Comparison of ENCODE assay signal across 19 cellular contexts in the genomic region with DNA sequence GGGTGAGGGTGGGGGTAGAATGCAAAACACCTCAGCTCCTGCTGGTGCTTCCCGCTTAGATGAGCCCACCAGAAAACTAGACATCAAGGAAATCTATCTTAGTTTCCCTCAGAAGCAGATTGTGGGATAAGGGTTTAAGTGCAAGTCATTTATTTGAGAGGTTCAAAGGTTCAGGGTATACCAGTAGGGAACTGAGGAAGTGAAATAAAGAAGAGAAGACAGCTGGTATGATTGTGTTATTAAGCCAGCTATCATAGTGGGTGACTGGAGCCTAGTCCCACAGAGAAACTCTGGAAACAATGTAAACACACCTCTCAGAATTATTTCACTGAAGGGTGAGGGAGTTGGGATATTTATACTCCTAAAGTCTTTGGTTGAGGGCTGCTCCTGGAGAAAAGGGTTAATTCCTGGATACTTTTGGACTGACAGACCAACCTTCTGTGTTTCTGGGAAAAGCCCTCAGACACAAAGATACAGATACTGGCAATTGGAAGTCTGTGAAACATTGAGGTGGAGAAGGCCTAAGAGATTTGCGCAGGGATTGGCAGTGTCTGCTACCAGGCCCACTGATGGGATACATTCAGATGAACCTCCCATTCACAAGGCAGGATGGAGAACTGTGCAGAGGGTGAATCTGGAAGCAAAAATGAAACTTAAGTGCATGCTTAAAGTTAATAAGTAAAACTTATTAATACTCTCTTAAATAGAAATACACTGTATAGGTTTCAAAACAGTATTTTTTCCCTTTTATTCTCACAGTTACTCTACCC. TPM values are rescaled to one million over a fixed set of nuclear protein-coding genes. Genes with fewer than 3 reads are reported as not detected.
DNase-seq lines count a peak whose midpoint lies in the region; ATAC-seq lines count a peak whose summit lies in the region.
"Had no signal": no experiment of that assay in that cellular context is flagged by ENCODE, and none has a peak within 500 bp of the region (broad histone marks: within the 10 kb centered on the region; RNA-seq: fewer than 3 reads in every experiment).

No MANE protein-coding gene starts in this region.

- no peaks in the 10 kb centered on the region for H3K4me1 Mint-ChIP-seq in activated T-helper 1 cell treated with anti-CD3 and anti-CD28 coated beads, Interleukin-12 subunit alpha, Interleukin-12 subunit beta, Interleukin-2, Interleukin-4 antibody, amounts not matched to agents 30 ng/mL and 10 ng/mL and 1 ng/mL, durations not matched to agents 14 hours and 24 hours and 36 hours (ENCODE audit: low read depth)
- H3K4me1 Mint-ChIP-seq: central memory CD8-positive, alpha-beta T cell; T-helper 17 cell had no signal

- peaks cover 2% of the 10 kb centered on the region for H3K27me3 Mint-ChIP-seq in activated T-helper 1 cell treated with anti-CD3 and anti-CD28 coated beads, Interleukin-12 subunit alpha, Interleukin-12 subunit beta, Interleukin-2, Interleukin-4 antibody, amounts not matched to agents 30 ng/mL and 10 ng/mL and 1 ng/mL, durations not matched to agents 14 hours and 24 hours and 36 hours (ENCODE audit: insufficient read depth)

- no peak overlapping the region for H2BK5ac ChIP-seq in mesenchymal stem cell (ENCODE audit: low read depth, low read length, poor library complexity, severe bottlenecking)

- peaks cover 75% of the 10 kb centered on the region for H3K4me1 ChIP-seq in BLaER1
- peaks cover 7% of the 10 kb centered on the region for H3K4me1 ChIP-seq in mesenchymal stem cell (ENCODE audit: control insufficient read depth, insufficient read depth, low read depth, low read length)
- H3K4me1 ChIP-seq: vagina had no signal

- H4K20me1 ChIP-seq in BLaER1 = no peaks in the 10 kb centered on the region

- 100% methylated on average over 1 of the region's 2 CpGs for WGBS in mesenchymal stem cell

- no peaks in the 10 kb centered on the region for H3K36me3 ChIP-seq in BLaER1
- H3K36me3 ChIP-seq in mesenchymal stem cell (ENCODE audit: control insufficient read depth in 1 of 2, insufficient read depth in 2 of 2, low read depth in 1 of 2, low read length in 2 of 2) = peaks cover 0 to 7% of the 10 kb centered on the region in 2 experiments
- H3K36me3 ChIP-seq: vagina had no signal

- no peaks in the 10 kb centered on the region for H3K79me1 ChIP-seq in mesenchymal stem cell (replicated peaks; ENCODE audit: low read length, poor library complexity, severe bottlenecking)

- H3K18ac ChIP-seq in mesenchymal stem cell (ENCODE audit: low read depth in 1 of 2, low read length in 2 of 2) = peak overlapping the region in 1 of 2 experiments; percentile 46

- H3K9ac ChIP-seq in BLaER1 (peak overlapping the region; percentile 73), mesenchymal stem cell (ENCODE audit: low read length) (no peak overlapping the region)

- peak overlapping the region; percentile 81 for H4K8ac ChIP-seq in mesenchymal stem cell (ENCODE audit: low read length)

- intact Hi-C loops in activated T-helper 1 cell treated with anti-CD3 and anti-CD28 coated beads, Interleukin-12 subunit alpha, Interleukin-12 subunit beta, Interleukin-2, Interleukin-4 antibody, amounts not matched to agents 30 ng/mL and 10 ng/mL and 1 ng/mL, durations not matched to agents 14 hours and 24 hours and 36 hours (cut with micrococcal nuclease) = no loop called here

- H3K27ac ChIP-seq in BLaER1 (peak overlapping the region; percentile 91), mesenchymal stem cell (ENCODE audit: low read length, poor library complexity, severe bottlenecking) (no peak overlapping the region)
- H3K27ac ChIP-seq: vagina had no signal

- no peaks in the 10 kb centered on the region for H3K27me3 ChIP-seq in BLaER1
- no peaks in the 10 kb centered on the region for H3K27me3 ChIP-seq in mesenchymal stem cell (ENCODE audit: control insufficient read depth in 1 of 2, insufficient read depth in 1 of 2, low read length in 2 of 2)
- H3K27me3 ChIP-seq: vagina had no signal

- no peak overlapping the region for H3K23ac ChIP-seq in mesenchymal stem cell (ENCODE audit: low read length in 2 of 2)

- peak overlapping the region; percentile 54 for H2BK120ac ChIP-seq in mesenchymal stem cell (ENCODE audit: low read depth, low read length)

- no peak overlapping the region for H3K4me3 Mint-ChIP-seq in activated T-helper 1 cell treated with anti-CD3 and anti-CD28 coated beads, Interleukin-12 subunit alpha, Interleukin-12 subunit beta, Interleukin-2, Interleukin-4 antibody, amounts not matched to agents 30 ng/mL and 10 ng/mL and 1 ng/mL, durations not matched to agents 14 hours and 24 hours and 36 hours
- H3K4me3 Mint-ChIP-seq: central memory CD8-positive, alpha-beta T cell; mesothelial cell of epicardium; T-helper 17 cell had no signal

- peak overlapping the region; percentile 86 for H3K4me2 ChIP-seq in BLaER1
- H3K4me2 ChIP-seq in mesenchymal stem cell (ENCODE audit: low read length, poor library complexity, severe bottlenecking) = no peak overlapping the region

- H2AFZ ChIP-seq in mesenchymal stem cell (ENCODE audit: low read depth, low read length) = no peak overlapping the region

- H4K91ac ChIP-seq in mesenchymal stem cell (ENCODE audit: low read length) = no peak overlapping the region

- peak overlapping the region in 1 of 2 experiments; percentile 85 for H2BK12ac ChIP-seq in mesenchymal stem cell (ENCODE audit: low read length in 2 of 2)

- H3K9me3 ChIP-seq in BLaER1 (peaks cover 2% of the 10 kb centered on the region; the same call in 1 of the 2 replicates), mesenchymal stem cell (ENCODE audit: control insufficient read depth, low read length) (no peaks in the 10 kb centered on the region)
- H3K9me3 ChIP-seq: vagina had no signal

- peak overlapping the region; percentile 2; the same call in 1 of the 2 replicates for H3K4me3 ChIP-seq in BLaER1
- H3K4me3 ChIP-seq in mesenchymal stem cell (ENCODE audit: insufficient read depth in 1 of 2, low read depth in 1 of 2, low read length in 2 of 2) = no peak overlapping the region
- H3K4me3 ChIP-seq: vagina had no signal

- H3K4ac ChIP-seq in mesenchymal stem cell (ENCODE audit: low read depth in 1 of 2, low read length in 2 of 2) = peak overlapping the region in 1 of 2 experiments; percentile 47

- no peaks in the 10 kb centered on the region for H3K9me3 Mint-ChIP-seq in activated T-helper 1 cell treated with anti-CD3 and anti-CD28 coated beads, Interleukin-12 subunit alpha, Interleukin-12 subunit beta, Interleukin-2, Interleukin-4 antibody, amounts not matched to agents 30 ng/mL and 10 ng/mL and 1 ng/mL, durations not matched to agents 14 hours and 24 hours and 36 hours
- H3K9me3 Mint-ChIP-seq: central memory CD8-positive, alpha-beta T cell had no signal

- peak overlapping the region; percentile 40 for H2BK15ac ChIP-seq in mesenchymal stem cell (ENCODE audit: low read depth, poor library complexity, severe bottlenecking)

- DNase-seq in SIG-M5 treated with dmso at 0.1 percent for 504 hours (lab: John Stamatoyannopoulos, UW; ENCODE audit: unreplicated experiment) = peak; percentile 93
- DNase-seq in mesenchymal stem cell = no peak
- DNase-seq in activated T-helper 1 cell treated with anti-CD3 and anti-CD28 coated beads, Interleukin-12 subunit alpha, Interleukin-12 subunit beta, Interleukin-2, Interleukin-4 antibody, amounts not matched to agents 30 ng/mL and 10 ng/mL and 1 ng/mL, durations not matched to agents 14 hours and 24 hours and 36 hours (ENCODE audit: low spot score) = no peak
- no peak for DNase-seq in globus pallidus (ENCODE audit: low spot score)
- DNase-seq in hippocampal formation (lab: John Stamatoyannopoulos, UW) = no peak
- no peak for DNase-seq in NCI-H1092 (lab: John Stamatoyannopoulos, UW)
- DNase-seq: activated CD4-positive, CD25-positive, alpha-beta regulatory T cell; COR-L47; effector CD8-positive, alpha-beta T cell; islet precursor cell; NCI-H1436 treated with DMSO at 0.1 percent for 48 hours; NCI-H2227 treated with DMSO at 0.1 percent for 48 hours; retina; T-helper 17 cell had no signal

- ATAC-seq in HG03108 (IDR thresholded peaks at IDR 0.05; ENCODE audit: unreplicated experiment) = peak; percentile 51
- ATAC-seq: T-helper 17 cell had no signal

- no peaks in the 10 kb centered on the region for H3K36me3 Mint-ChIP-seq in activated T-helper 1 cell treated with anti-CD3 and anti-CD28 coated beads, Interleukin-12 subunit alpha, Interleukin-12 subunit beta, Interleukin-2, Interleukin-4 antibody, amounts not matched to agents 30 ng/mL and 10 ng/mL and 1 ng/mL, durations not matched to agents 14 hours and 24 hours and 36 hours (ENCODE audit: low read depth)
- H3K36me3 Mint-ChIP-seq: mesothelial cell of epicardium had no signal

- no peak overlapping the region for H2AK5ac ChIP-seq in mesenchymal stem cell (ENCODE audit: low read length, severe bottlenecking)

- no peak overlapping the region for H3K27ac Mint-ChIP-seq in activated T-helper 1 cell treated with anti-CD3 and anti-CD28 coated beads, Interleukin-12 subunit alpha, Interleukin-12 subunit beta, Interleukin-2, Interleukin-4 antibody, amounts not matched to agents 30 ng/mL and 10 ng/mL and 1 ng/mL, durations not matched to agents 14 hours and 24 hours and 36 hours
- H3K27ac Mint-ChIP-seq: T-helper 17 cell had no signal

- no peak overlapping the region for H3K14ac ChIP-seq in mesenchymal stem cell (ENCODE audit: low read length in 2 of 2)

RNA-seq across cellular contexts. Expression of a gene that starts 6.4 kb away (rescaled TPM):
- 29.3 TPM for polyA plus RNA-seq in mesenchymal stem cell (2013, experiment 1 of 2)
- polyA plus RNA-seq in mesenchymal stem cell (2013, experiment 2 of 2) = 29.6 TPM
- total RNA-seq in activated T-helper 1 cell treated with anti-CD3 and anti-CD28 coated beads, Interleukin-12 subunit alpha, Interleukin-12 subunit beta, Interleukin-2, Interleukin-4 antibody, amounts not matched to agents 30 ng/mL and 10 ng/mL and 1 ng/mL, durations not matched to agents 14 hours and 24 hours and 36 hours = 42.3 and 46.4 TPM in 2 replicates

RNA-seq across cellular contexts. Expression of a gene that starts 13.4 kb away (rescaled TPM):
- polyA plus RNA-seq in mesenchymal stem cell (2013, experiment 1 of 2) = 106 TPM
- 108 TPM for polyA plus RNA-seq in mesenchymal stem cell (2013, experiment 2 of 2)
- total RNA-seq in activated T-helper 1 cell treated with anti-CD3 and anti-CD28 coated beads, Interleukin-12 subunit alpha, Interleukin-12 subunit beta, Interleukin-2, Interleukin-4 antibody, amounts not matched to agents 30 ng/mL and 10 ng/mL and 1 ng/mL, durations not matched to agents 14 hours and 24 hours and 36 hours = 12.8 and 13.4 TPM in 2 replicates
